Comparison of ENCODE assay signal across 11 cellular contexts in genomic region chr14:73290279-73290678, GRCh38. TPM values are rescaled to one million over a fixed set of nuclear protein-coding genes. Genes with fewer than 3 reads are reported as not detected.
DNase-seq lines count a peak whose midpoint lies in the region; ATAC-seq and TF ChIP-seq lines count a peak whose summit lies in the region.
"Had no signal": no experiment of that assay in that cellular context is flagged by ENCODE, and none has a peak within 500 bp of the region (broad histone marks: within the 10 kb centered on the region; RNA-seq: fewer than 3 reads in every experiment).

No MANE protein-coding gene starts in this region.

- no peaks in the 10 kb centered on the region for H4K20me1 ChIP-seq in KMS-11 (ENCODE audit: insufficient read depth)

- no peak for TF ChIP-seq CTCF in KMS-11 (conservative IDR thresholded peaks at IDR 0.05; ENCODE audit: low read depth, low read length)
- no peak for TF ChIP-seq CTCF in A673 (conservative IDR thresholded peaks at IDR 0.05; ENCODE audit: low read depth, low read length)

- CTCF ChIA-PET in A673 (lab: Charles Lee), result no interaction called here

- no TSS peak for BruUV-seq in A673 (replicated peaks; lab: Mats Ljungman, UMichigan)

- peak overlapping the region; percentile 76 for H3K4me2 ChIP-seq in KMS-11

- H3K4me1 ChIP-seq in KMS-11 (ENCODE audit: low read depth, poor library complexity, severe bottlenecking) (peaks cover 23% of the 10 kb centered on the region), A673 (ENCODE audit: insufficient read depth, low read length, poor library complexity, severe bottlenecking) (no peaks in the 10 kb centered on the region)

- H2AFZ ChIP-seq in KMS-11 (ENCODE audit: low read depth), result no peak overlapping the region

- POLR2A ChIA-PET in A673 (lab: Charles Lee; ENCODE audit: low non-redundant PET), result no interaction called here

- H3K4me3 ChIP-seq in KMS-11 (IDR thresholded peaks at IDR 0.05; ENCODE audit: insufficient read depth, low read depth, low read length) (no peak overlapping the region), A673 (ENCODE audit: low read depth, low read length, poor library complexity, severe bottlenecking) (no peak overlapping the region)
- H3K4me3 ChIP-seq: mucosa of descending colon had no signal

- H3K9me3 ChIP-seq in A673 (ENCODE audit: low read depth, low read length, poor library complexity, severe bottlenecking), result no peaks in the 10 kb centered on the region
- H3K9me3 ChIP-seq: mucosa of descending colon had no signal

- intact Hi-C loops in A673 (cut with micrococcal nuclease; ENCODE audit: unreplicated experiment), result no loop called here

- H3K79me2 ChIP-seq in KMS-11 (ENCODE audit: insufficient read depth, low read depth), result no peaks in the 10 kb centered on the region

- H3K27ac ChIP-seq in KMS-11, result peak overlapping the region; percentile 36; the same call in 1 of the 2 replicates
- H3K27ac ChIP-seq in A673 (ENCODE audit: low read depth, low read length, poor library complexity, severe bottlenecking), result no peak overlapping the region

- H3K27me3 ChIP-seq in KMS-11 (ENCODE audit: insufficient read depth, low read depth) (no peaks in the 10 kb centered on the region), A673 (replicated peaks; ENCODE audit: insufficient read depth, low read depth, low read length, poor library complexity) (no peaks in the 10 kb centered on the region)

- H3K36me3 ChIP-seq in KMS-11 (ENCODE audit: insufficient read depth) (no peaks in the 10 kb centered on the region), A673 (ENCODE audit: insufficient read depth, low read length, poor library complexity, severe bottlenecking) (no peaks in the 10 kb centered on the region)

- no peak overlapping the region for H3K9ac ChIP-seq in KMS-11

- ATAC-seq in GM18861 (IDR thresholded peaks at IDR 0.05; ENCODE audit: unreplicated experiment) (peak; percentile 67), HG02678 (IDR thresholded peaks at IDR 0.05; ENCODE audit: unreplicated experiment) (peak; percentile 64), GM21526 (IDR thresholded peaks at IDR 0.05; ENCODE audit: low FRiP score, unreplicated experiment) (no peak)
- ATAC-seq: mucosa of descending colon had no signal

- DNase-seq in CD1c-positive myeloid dendritic cell (ENCODE audit: extremely low spot score) (peak; percentile 10), A673 (ENCODE audit: low spot score) (no peak), HuH-7.5 (ENCODE audit: low spot score) (no peak), SKM-1 (lab: John Stamatoyannopoulos, UW; ENCODE audit: unreplicated experiment) (no peak)
- DNase-seq: activated gamma-delta T cell, mucosa of descending colon, NCI-H748 treated with DMSO at 0.1 percent for 48 hours had no signal

RNA-seq across cellular contexts. Expression of gene PAPLN, which starts 53.0 kb away (rescaled TPM):
- total RNA-seq in A673 (2021), result 0.31 and 0.75 TPM in 2 replicates
